8 cellular contexts compared by ENCODE assay signal in the genomic region with DNA sequence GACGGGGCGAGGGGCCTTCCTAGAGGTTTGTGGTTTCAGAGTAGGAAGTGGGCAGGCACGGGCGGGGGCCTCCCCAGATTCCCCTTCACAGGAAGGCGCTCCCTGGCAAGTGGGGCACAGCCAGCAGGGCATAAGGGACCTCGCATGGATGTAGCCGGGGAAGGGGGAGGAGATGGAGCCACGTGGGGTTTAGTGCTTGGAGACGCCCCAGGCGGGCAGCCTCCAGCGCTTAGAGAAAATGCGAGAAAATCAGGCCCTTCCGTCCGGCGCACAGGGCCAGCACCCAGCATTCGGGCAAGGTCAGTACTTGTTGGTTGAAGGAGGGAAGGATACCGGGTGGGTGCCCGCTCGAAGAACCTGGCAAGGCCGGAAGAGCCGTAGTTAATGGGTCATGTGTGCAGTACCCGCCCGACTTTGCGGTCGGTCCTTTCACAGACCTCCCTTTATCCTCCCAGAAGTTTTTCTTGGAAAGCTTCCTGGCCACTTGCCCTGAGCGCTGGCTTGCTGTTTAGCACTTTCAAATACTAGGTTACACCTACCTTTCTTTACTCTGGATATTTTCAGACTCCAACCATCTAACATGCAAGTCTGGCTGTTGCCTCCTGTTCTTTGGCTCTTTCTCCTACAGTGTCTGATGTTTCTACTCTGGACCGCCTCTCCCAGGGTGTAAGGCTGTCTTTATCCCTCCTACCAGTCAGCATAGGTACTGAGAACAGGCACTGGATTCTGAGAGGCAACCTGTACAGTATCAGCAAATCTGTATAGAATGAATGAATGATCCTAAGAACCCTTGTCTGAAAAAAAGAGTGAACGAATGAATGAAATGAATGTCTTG.
A peak's percentile ranks its signal among the peaks of the same experiment; 100 is the strongest.
DNase-seq lines count a peak whose midpoint lies in the region; ATAC-seq, FAIRE-seq and TF ChIP-seq lines count a peak whose summit lies in the region.

No MANE protein-coding gene starts in this region.

- H3K27ac ChIP-seq in brain microvascular endothelial cell (no peak overlapping the region), HepG2 (ENCODE audit: extremely low read length, insufficient read depth, low read length) (no peak overlapping the region), upper lobe of right lung (no peak overlapping the region)

- H2AFZ ChIP-seq in HepG2 (ENCODE audit: low read length), result no peak overlapping the region

- H3K9me3 ChIP-seq in HepG2 (ENCODE audit: low read length), result no peaks in the 10 kb centered on the region
- no peaks in the 10 kb centered on the region for H3K9me3 ChIP-seq in upper lobe of right lung

- H3K27me3 Mint-ChIP-seq in activated naive CD4-positive, alpha-beta T cell treated with anti-CD3 and anti-CD28 coated beads, Interleukin-2, amount 10 ng/mL, durations not matched to agents 7 days and 5 days, result peaks cover 90% of the 10 kb centered on the region
- peaks cover 55% of the 10 kb centered on the region for H3K27me3 Mint-ChIP-seq in activated T-helper 2 cell treated with anti-CD3 and anti-CD28 coated beads, Interferon-gamma antibody, Interleukin-2, Interleukin-4, amounts not matched to agents 10 μg/mL and 5 μg/mL and 100 μg/mL, durations not matched to agents 14 hours and 24 hours and 36 hours (ENCODE audit: low read depth)

- no TSS peak for BruUV-seq in HepG2 (replicated peaks; lab: Mats Ljungman, UMichigan)

- no peaks in the 10 kb centered on the region for H3K36me3 Mint-ChIP-seq in activated naive CD4-positive, alpha-beta T cell treated with anti-CD3 and anti-CD28 coated beads, Interleukin-2, amount 10 ng/mL, durations not matched to agents 7 days and 5 days
- no peaks in the 10 kb centered on the region for H3K36me3 Mint-ChIP-seq in activated T-helper 2 cell treated with anti-CD3 and anti-CD28 coated beads, Interferon-gamma antibody, Interleukin-2, Interleukin-4, amounts not matched to agents 10 μg/mL and 5 μg/mL and 100 μg/mL, durations not matched to agents 14 hours and 24 hours and 36 hours (ENCODE audit: low read depth)

- in situ Hi-C loops in brain microvascular endothelial cell (cut with HindIII; ENCODE audit: low pct_ligation_motif_present, low sequenced_read_pairs) (no loop called here), HepG2 (cut with HindIII; ENCODE audit: extremely low pct_ligation_motif_present, low pct_unique_long_range_greater_than_20kb) (no loop called here)

- H3K27me3 ChIP-seq in brain microvascular endothelial cell (replicated peaks) (peaks cover 87% of the 10 kb centered on the region), HepG2 (ENCODE audit: control insufficient read depth in 1 of 2, insufficient read depth in 2 of 2, low read length in 2 of 2) (peaks cover 24 to 78% of the 10 kb centered on the region in 2 experiments), upper lobe of right lung (peaks cover 65% of the 10 kb centered on the region)

- CTCF ChIA-PET in activated naive CD4-positive, alpha-beta T cell treated with anti-CD3 and anti-CD28 coated beads, Interleukin-2, amount 10 ng/mL, durations not matched to agents 7 days and 5 days (lab: Charles Lee), result interaction anchor here (0.8 kb wide), 1 partner anchor 179 kb away, joined by 3 read pairs; no protein-coding TSS in a partner anchor
- CTCF ChIA-PET in HepG2 (lab: Yijun Ruan, JAX; ENCODE audit: low intra/inter-chr PET ratio, low total read pairs), result interaction anchor here (1.7 kb wide), 1 partner anchor 15 kb away, joined by 5 read pairs; no protein-coding TSS in a partner anchor

- peak overlapping the region; percentile 29 for H3K4me3 ChIP-seq in brain microvascular endothelial cell (ENCODE audit: low read depth, low read length)
- H3K4me3 ChIP-seq in HepG2 (replicated peaks in 1 of 3; ENCODE audit: insufficient read depth in 1 of 3, low read depth in 2 of 3, low read length in 3 of 3), result peak overlapping the region in 2 of 3 experiments; percentile 17 to 65; a peak in 3 of 6 replicates
- H3K4me3 ChIP-seq in upper lobe of right lung, result peak overlapping the region; percentile 17

- intact Hi-C loops in HepG2 (cut with micrococcal nuclease; ENCODE audit: unreplicated experiment) (no loop called here), upper lobe of right lung (cut with DNase I) (no loop called here)
- intact Hi-C loops in activated T-helper 2 cell treated with anti-CD3 and anti-CD28 coated beads, Interferon-gamma antibody, Interleukin-2, Interleukin-4, amounts not matched to agents 10 μg/mL and 5 μg/mL and 100 μg/mL, durations not matched to agents 14 hours and 24 hours and 36 hours (cut with micrococcal nuclease), result no loop called here

- POLR2A ChIA-PET in HepG2 (lab: Yijun Ruan, JAX), result no interaction called here

- H4K20me1 ChIP-seq in HepG2 (ENCODE audit: insufficient read depth, low read length), result no peaks in the 10 kb centered on the region; the same call in 1 of the 2 replicates

- no peaks in the 10 kb centered on the region for H3K9me3 Mint-ChIP-seq in activated naive CD4-positive, alpha-beta T cell treated with anti-CD3 and anti-CD28 coated beads, Interleukin-2, amount 10 ng/mL, durations not matched to agents 7 days and 5 days
- H3K9me3 Mint-ChIP-seq in activated T-helper 2 cell treated with anti-CD3 and anti-CD28 coated beads, Interferon-gamma antibody, Interleukin-2, Interleukin-4, amounts not matched to agents 10 μg/mL and 5 μg/mL and 100 μg/mL, durations not matched to agents 14 hours and 24 hours and 36 hours, result no peaks in the 10 kb centered on the region

- peak; percentile 3 for DNase-seq in activated naive CD4-positive, alpha-beta T cell treated with anti-CD3 and anti-CD28 coated beads, Interleukin-2, amount 10 ng/mL, durations not matched to agents 7 days and 5 days
- DNase-seq in activated naive CD4-positive, alpha-beta T cell treated with Interleukin-2 at 50 U/mL for 16 hours, result no peak
- DNase-seq in brain microvascular endothelial cell (no peak), HepG2 (ENCODE audit: low spot score) (no peak), upper lobe of right lung (peak; percentile 65)
- no peak for DNase-seq in activated T-helper 2 cell treated with anti-CD3 and anti-CD28 coated beads, Interferon-gamma antibody, Interleukin-2, Interleukin-4, amounts not matched to agents 10 μg/mL and 5 μg/mL and 100 μg/mL, durations not matched to agents 14 hours and 24 hours and 36 hours (ENCODE audit: low spot score)
- DNase-seq in stimulated activated CD4-positive, alpha-beta T cell treated with anti-CD3 and anti-CD28 coated beads, Interleukin-4, amount 100 ng/mL, for 24 hours, result no peak

- H3K4me1 Mint-ChIP-seq in activated naive CD4-positive, alpha-beta T cell treated with anti-CD3 and anti-CD28 coated beads, Interleukin-2, amount 10 ng/mL, durations not matched to agents 7 days and 5 days, result peaks cover 16% of the 10 kb centered on the region
- H3K4me1 Mint-ChIP-seq in activated T-helper 2 cell treated with anti-CD3 and anti-CD28 coated beads, Interferon-gamma antibody, Interleukin-2, Interleukin-4, amounts not matched to agents 10 μg/mL and 5 μg/mL and 100 μg/mL, durations not matched to agents 14 hours and 24 hours and 36 hours (ENCODE audit: low read depth), result peaks cover 6% of the 10 kb centered on the region

- peak overlapping the region; percentile 81 for H3K4me2 ChIP-seq in HepG2 (ENCODE audit: low read depth, low read length)

- peak; percentile 8 for ATAC-seq in HepG2
- ATAC-seq in upper lobe of right lung, result peak; percentile 20
- no peak for ATAC-seq in GM18868 (IDR thresholded peaks at IDR 0.05; ENCODE audit: unreplicated experiment)

- no peak for TF ChIP-seq EP300 in HepG2 (IDR thresholded peaks at IDR 0.05; ENCODE audit: low read depth in 2 of 2, low read length in 2 of 2)
- TF ChIP-seq EP300 in HepG2 (CRISPR knock-in tag; IDR thresholded peaks at IDR 0.05; ENCODE audit: borderline replicate concordance), result no peak

- 19% methylated on average over 24 of the region's 28 CpGs for WGBS in HepG2 (ENCODE audit: low lambda C conversion rate)

- H3K9ac ChIP-seq in HepG2 (ENCODE audit: insufficient read depth, low read depth, low read length), result no peak overlapping the region

- peak overlapping the region; percentile 13 for H3K4me3 Mint-ChIP-seq in activated naive CD4-positive, alpha-beta T cell treated with anti-CD3 and anti-CD28 coated beads, Interleukin-2, amount 10 ng/mL, durations not matched to agents 7 days and 5 days
- no peak overlapping the region for H3K4me3 Mint-ChIP-seq in activated T-helper 2 cell treated with anti-CD3 and anti-CD28 coated beads, Interferon-gamma antibody, Interleukin-2, Interleukin-4, amounts not matched to agents 10 μg/mL and 5 μg/mL and 100 μg/mL, durations not matched to agents 14 hours and 24 hours and 36 hours (ENCODE audit: low read depth)

- no peak for TF ChIP-seq POLR2A in HepG2 (IDR thresholded peaks at IDR 0.05; ENCODE audit: insufficient read depth in 1 of 2, low read depth in 2 of 2, low read length in 2 of 2)

- no peak for TF ChIP-seq CTCF in brain microvascular endothelial cell (IDR thresholded peaks at IDR 0.05; ENCODE audit: low read depth, low read length, missing control alignments)
- no peak for TF ChIP-seq CTCF in HepG2 (CRISPR knock-in tag; IDR thresholded peaks at IDR 0.05)
- TF ChIP-seq CTCF in upper lobe of right lung (IDR thresholded peaks at IDR 0.05), result no peak

- no peak overlapping the region for H3K27ac Mint-ChIP-seq in activated naive CD4-positive, alpha-beta T cell treated with anti-CD3 and anti-CD28 coated beads, Interleukin-2, amount 10 ng/mL, durations not matched to agents 7 days and 5 days
- H3K27ac Mint-ChIP-seq in activated T-helper 2 cell treated with anti-CD3 and anti-CD28 coated beads, Interferon-gamma antibody, Interleukin-2, Interleukin-4, amounts not matched to agents 10 μg/mL and 5 μg/mL and 100 μg/mL, durations not matched to agents 14 hours and 24 hours and 36 hours, result no peak overlapping the region

- H3K36me3 ChIP-seq in brain microvascular endothelial cell (replicated peaks) (no peaks in the 10 kb centered on the region), HepG2 (replicated peaks in 1 of 2; ENCODE audit: control insufficient read depth in 1 of 2, insufficient read depth in 2 of 2, low read length in 2 of 2) (no peaks in the 10 kb centered on the region), upper lobe of right lung (no peaks in the 10 kb centered on the region)

- H3K4me1 ChIP-seq in HepG2 (ENCODE audit: insufficient read depth, low read length), result peaks cover 13% of the 10 kb centered on the region
- peaks cover 14% of the 10 kb centered on the region for H3K4me1 ChIP-seq in upper lobe of right lung

- no peak for TF ChIP-seq RAD21 in HepG2 (CRISPR knock-in tag; IDR thresholded peaks at IDR 0.05)

- H3K79me2 ChIP-seq in HepG2 (ENCODE audit: insufficient read depth, low read length), result no peaks in the 10 kb centered on the region

- FAIRE-seq in HepG2 (lab: Jason Lieb, UNC), result no peak

Comparison
In these comparisons a context has a peak if more than half of its experiments do, and no peak if none do; other contexts are left out.
1. DNase-seq: peak in activated naive CD4-positive, alpha-beta T cell treated with anti-CD3 and anti-CD28 coated beads, Interleukin-2, amount 10 ng/mL, durations not matched to agents 7 days and 5 days (single experiment) and upper lobe of right lung (single experiment); none in activated naive CD4-positive, alpha-beta T cell treated with Interleukin-2 at 50 U/mL for 16 hours (single experiment), brain microvascular endothelial cell (single experiment), HepG2 (single experiment), activated T-helper 2 cell treated with anti-CD3 and anti-CD28 coated beads, Interferon-gamma antibody, Interleukin-2, Interleukin-4, amounts not matched to agents 10 μg/mL and 5 μg/mL and 100 μg/mL, durations not matched to agents 14 hours and 24 hours and 36 hours (single experiment) and stimulated activated CD4-positive, alpha-beta T cell treated with anti-CD3 and anti-CD28 coated beads, Interleukin-4, amount 100 ng/mL, for 24 hours (single experiment).
2. Peak in every context shown above with its lines, with median percentiles within 50 percentile points of each other: H3K4me3 ChIP-seq.